In genomic region chr3:64150527-64151238, GRCh38 we compare ENCODE assay signal across 8 cellular contexts.
A peak's percentile ranks its signal among the peaks of the same experiment; 100 is the strongest.
DNase-seq lines count a peak whose midpoint lies in the region; ATAC-seq and TF ChIP-seq lines count a peak whose summit lies in the region.

No MANE protein-coding gene starts in this region.

- H3K27me3 ChIP-seq in BE2C (no peaks in the 10 kb centered on the region), osteoblast (ENCODE audit: insufficient read depth, low read length) (no peaks in the 10 kb centered on the region)

- H3K4me2 ChIP-seq in osteoblast (ENCODE audit: insufficient read depth, low read length): no peak overlapping the region

- peak overlapping the region; percentile 55 for H3K27ac ChIP-seq in osteoblast (ENCODE audit: low read depth, low read length)

- DNase-seq in BE2C (peak; percentile 27), NCI-H345 (lab: John Stamatoyannopoulos, UW) (peak; percentile 63), osteoblast (ENCODE audit: insufficient read length, low spot score, missing footprints) (peak; percentile 80), CD1c-positive myeloid dendritic cell (ENCODE audit: extremely low spot score) (no peak), AML-193 (lab: John Stamatoyannopoulos, UW) (no peak)

- TF ChIP-seq CTCF in BE2C (IDR thresholded peaks at IDR 0.05; ENCODE audit: low read depth, low read length) (no peak), osteoblast (IDR thresholded peaks at IDR 0.05; ENCODE audit: extremely low read depth, low read depth, low read length) (no peak)

- H3K79me2 ChIP-seq in osteoblast (ENCODE audit: insufficient read depth, low read length): no peaks in the 10 kb centered on the region

- peaks cover 6% of the 10 kb centered on the region for H3K4me1 ChIP-seq in BE2C
- H3K4me1 ChIP-seq in osteoblast (ENCODE audit: insufficient read depth, low read length): peaks cover 3% of the 10 kb centered on the region

- no peak overlapping the region for H2AFZ ChIP-seq in osteoblast (ENCODE audit: low read length)

- H3K9me3 ChIP-seq in BE2C (no peaks in the 10 kb centered on the region), osteoblast (ENCODE audit: low read depth, low read length) (no peaks in the 10 kb centered on the region)

- no peaks in the 10 kb centered on the region for H3K36me3 ChIP-seq in BE2C
- H3K36me3 ChIP-seq in osteoblast (ENCODE audit: insufficient read depth, low read length): peaks cover 25% of the 10 kb centered on the region

- H4K20me1 ChIP-seq in osteoblast (ENCODE audit: insufficient read depth, low read length): no peaks in the 10 kb centered on the region

- ATAC-seq in esophagus mucosa (peak; percentile 50), HG02610 (IDR thresholded peaks at IDR 0.05; ENCODE audit: unreplicated experiment) (no peak), GM21423 (IDR thresholded peaks at IDR 0.05; ENCODE audit: unreplicated experiment) (no peak)

- H3K4me3 ChIP-seq in BE2C (ENCODE audit: low read depth, low read length) (no peak overlapping the region), osteoblast (ENCODE audit: insufficient read depth, low read length) (no peak overlapping the region)

Comparison
In these comparisons a context has a peak if more than half of its experiments do, and no peak if none do; other contexts are left out.
1. DNase-seq: peak in BE2C (single experiment), NCI-H345 (single experiment) and osteoblast (single experiment); none in CD1c-positive myeloid dendritic cell (single experiment) and AML-193 (0 of 2).